7 cellular contexts compared by ENCODE assay signal in genomic region chr2:27042159-27042661, GRCh38.
A peak's percentile ranks its signal among the peaks of the same experiment; 100 is the strongest.
DNase-seq lines count a peak whose midpoint lies in the region; ATAC-seq and FAIRE-seq lines count a peak whose summit lies in the region.
"Had no signal": no experiment of that assay in that cellular context is flagged by ENCODE, and none has a peak within 500 bp of the region (broad histone marks: within the 10 kb centered on the region; RNA-seq: fewer than 3 reads in every experiment).

No MANE protein-coding gene starts in this region.

- H3K27ac Mint-ChIP-seq in memory B cell, result peak overlapping the region; percentile 100

- H3K36me3 Mint-ChIP-seq in memory B cell, result peaks cover 16% of the 10 kb centered on the region

- ATAC-seq in HG03342 (IDR thresholded peaks at IDR 0.05; ENCODE audit: unreplicated experiment), result peak; percentile 56
- peak; percentile 98 for ATAC-seq in memory B cell (ENCODE audit: low read depth)
- ATAC-seq in HG02981 (IDR thresholded peaks at IDR 0.05; ENCODE audit: unreplicated experiment), result no peak

- no peaks in the 10 kb centered on the region for H3K27me3 Mint-ChIP-seq in memory B cell

- FAIRE-seq in GM19239 (lab: Jason Lieb, UNC) (peak; percentile 86), HTR-8/SVneo (lab: Jason Lieb, UNC) (no peak)

- H3K4me1 Mint-ChIP-seq in memory B cell, result peaks cover 21% of the 10 kb centered on the region

- H3K9me3 Mint-ChIP-seq in memory B cell, result no peaks in the 10 kb centered on the region

- H3K4me3 Mint-ChIP-seq in memory B cell, result peak overlapping the region; percentile 79

- DNase-seq in GM19239 (ENCODE audit: insufficient read length, low spot score) (no peak), memory B cell (ENCODE audit: low spot score in 2 of 2) (peak; percentile 43 to 74), HTR-8/SVneo (ENCODE audit: insufficient read length, low spot score) (no peak)
- DNase-seq in stimulated activated naive CD4-positive, alpha-beta T cell (lab: John Stamatoyannopoulos, UW), result no peak
- DNase-seq: activated CD4-positive, alpha-beta T cell treated with anti-CD3 and anti-CD28 coated beads for 4 hours had no signal

Comparison
In these comparisons a context has a peak if more than half of its experiments do, and no peak if none do; other contexts are left out.
1. DNase-seq: peak in memory B cell (2 of 2); none in GM19239 (single experiment), HTR-8/SVneo (single experiment) and stimulated activated naive CD4-positive, alpha-beta T cell (0 of 6).